ENCODE assay signal across 18 cellular contexts in genomic region chr9:20042312-20042711, GRCh38.
A peak's percentile ranks its signal among the peaks of the same experiment; 100 is the strongest.
DNase-seq lines count a peak whose midpoint lies in the region; ATAC-seq and TF ChIP-seq lines count a peak whose summit lies in the region.
"Had no signal": no experiment of that assay in that cellular context is flagged by ENCODE, and none has a peak within 500 bp of the region (broad histone marks: within the 10 kb centered on the region; RNA-seq: fewer than 3 reads in every experiment).

No MANE protein-coding gene starts in this region.

- H3K4me1 ChIP-seq in CD4-positive, alpha-beta memory T cell (ENCODE audit: insufficient read depth, low read length) = peaks cover 24% of the 10 kb centered on the region
- H3K4me1 ChIP-seq in gastrocnemius medialis = peaks cover 0 to 3% of the 10 kb centered on the region in 2 donors

- intact Hi-C loops in CD4-positive, alpha-beta memory T cell (cut with micrococcal nuclease) = loop anchor here (5.0 to 10.0 kb wide), 2 partner anchors 580 to 902 kb away; partner anchors contain the start of gene MLLT3
- intact Hi-C loops in activated CD8-positive, alpha-beta T cell treated with anti-CD3 and anti-CD28 coated beads for 36 hours (cut with micrococcal nuclease) = no loop called here
- intact Hi-C loops in gastrocnemius medialis (cut with DNase I; ENCODE audit: low total_unique reads) = no loop called here

- peaks cover 28% of the 10 kb centered on the region for H3K4me1 Mint-ChIP-seq in T-helper 2 cell treated with Interferon-gamma antibody and Interleukin-4, amounts not matched to agents 5 μg/mL and 100 μg/mL, for 36 hours (ENCODE audit: low read depth)
- peaks cover 17 to 44% (median 24%) of the 10 kb centered on the region in 4 donors for H3K4me1 Mint-ChIP-seq in CD4-positive, alpha-beta memory T cell
- H3K4me1 Mint-ChIP-seq in activated CD8-positive, alpha-beta T cell treated with anti-CD3 and anti-CD28 coated beads for 36 hours (ENCODE audit: low read depth) = peaks cover 26% of the 10 kb centered on the region
- H3K4me1 Mint-ChIP-seq in immature natural killer cell = peaks cover 28% of the 10 kb centered on the region in 2 donors

- H3K4me3 ChIP-seq in CD4-positive, alpha-beta memory T cell (ENCODE audit: low read length in 2 of 2) = no peak overlapping the region
- no peak overlapping the region for H3K4me3 ChIP-seq in gastrocnemius medialis
- H3K4me3 ChIP-seq: tibial nerve had no signal

- peak overlapping the region; percentile 75 for H3K4me3 Mint-ChIP-seq in T-helper 2 cell treated with Interferon-gamma antibody and Interleukin-4, amounts not matched to agents 5 μg/mL and 100 μg/mL, for 36 hours
- peak overlapping the region in 7 of 8 donors; percentile 60 to 90 (median 84) for H3K4me3 Mint-ChIP-seq in CD4-positive, alpha-beta memory T cell
- no peak overlapping the region for H3K4me3 Mint-ChIP-seq in activated CD8-positive, alpha-beta T cell treated with anti-CD3 and anti-CD28 coated beads for 36 hours
- peak overlapping the region; percentile 46 to 86 (median 50) for H3K4me3 Mint-ChIP-seq in immature natural killer cell
- H3K4me3 Mint-ChIP-seq: dendritic cell treated with granulocyte-macrophage colony-stimulating factor and Interleukin-4, amounts not matched to agents 40 ng/mL and 50 ng/mL, for 4 days had no signal

- CTCF ChIA-PET in CD4-positive, alpha-beta memory T cell (lab: Charles Lee; ENCODE audit: partially characterized antibody) = no interaction called here
- CTCF ChIA-PET in activated CD8-positive, alpha-beta T cell treated with anti-CD3 and anti-CD28 coated beads for 36 hours (lab: Charles Lee) = no interaction called here

- no peaks in the 10 kb centered on the region for H3K36me3 ChIP-seq in CD4-positive, alpha-beta memory T cell (ENCODE audit: insufficient read depth, low read length)
- H3K36me3 ChIP-seq in gastrocnemius medialis = no peaks in the 10 kb centered on the region
- H3K36me3 ChIP-seq: esophagus squamous epithelium, tibial nerve had no signal

- H3K27me3 ChIP-seq in CD4-positive, alpha-beta memory T cell (ENCODE audit: insufficient read depth, low read length) = no peaks in the 10 kb centered on the region
- H3K27me3 ChIP-seq in gastrocnemius medialis = no peaks in the 10 kb centered on the region
- H3K27me3 ChIP-seq: esophagus squamous epithelium, tibial nerve had no signal

- DNase-seq in T-helper 2 cell treated with Interferon-gamma antibody and Interleukin-4, amounts not matched to agents 5 μg/mL and 100 μg/mL, for 36 hours (ENCODE audit: low spot score) = no peak
- no peak for DNase-seq in T-helper 2 cell
- no peak for DNase-seq in CD4-positive, alpha-beta memory T cell
- no peak for DNase-seq in activated CD8-positive, alpha-beta T cell treated with anti-CD3 and anti-CD28 coated beads for 36 hours
- DNase-seq in immature natural killer cell = no peak
- no peak for DNase-seq in gastrocnemius medialis
- DNase-seq in GM20000 (ENCODE audit: low spot score) = no peak
- no peak for DNase-seq in NCI-H2029 (lab: John Stamatoyannopoulos, UW)
- DNase-seq: activated CD4-positive, CD25-positive, alpha-beta regulatory T cell; activated CD8-positive, alpha-beta memory T cell treated with anti-CD3 and anti-CD28 coated beads for 24 hours; esophagus squamous epithelium; GF-D8; Karpas-422; left colon; NCI-H187; SHP77 had no signal

- POLR2A ChIA-PET in CD4-positive, alpha-beta memory T cell (lab: Charles Lee; ENCODE audit: partially characterized antibody) = no interaction called here
- POLR2A ChIA-PET in activated CD8-positive, alpha-beta T cell treated with anti-CD3 and anti-CD28 coated beads for 36 hours (lab: Charles Lee) = no interaction called here

- peaks cover 5% of the 10 kb centered on the region for H3K27me3 Mint-ChIP-seq in T-helper 2 cell treated with Interferon-gamma antibody and Interleukin-4, amounts not matched to agents 5 μg/mL and 100 μg/mL, for 36 hours (ENCODE audit: low read depth)
- no peaks in the 10 kb centered on the region for H3K27me3 Mint-ChIP-seq in CD4-positive, alpha-beta memory T cell
- no peaks in the 10 kb centered on the region for H3K27me3 Mint-ChIP-seq in activated CD8-positive, alpha-beta T cell treated with anti-CD3 and anti-CD28 coated beads for 36 hours
- H3K27me3 Mint-ChIP-seq in immature natural killer cell (ENCODE audit: low read depth in 3 of 3) = peaks cover 0 to 3% (median 0%) of the 10 kb centered on the region in 3 donors
- H3K27me3 Mint-ChIP-seq: dendritic cell treated with granulocyte-macrophage colony-stimulating factor and Interleukin-4, amounts not matched to agents 40 ng/mL and 50 ng/mL, for 4 days had no signal

- peak; percentile 27 for ATAC-seq in activated CD8-positive, alpha-beta T cell treated with anti-CD3 and anti-CD28 coated beads for 36 hours
- no peak for ATAC-seq in gastrocnemius medialis
- ATAC-seq: left colon had no signal

- no peak for TF ChIP-seq POLR2A in gastrocnemius medialis (IDR thresholded peaks at IDR 0.05)

- H3K9me3 Mint-ChIP-seq in T-helper 2 cell treated with Interferon-gamma antibody and Interleukin-4, amounts not matched to agents 5 μg/mL and 100 μg/mL, for 36 hours = no peaks in the 10 kb centered on the region
- peaks cover 0 to 3% (median 0%) of the 10 kb centered on the region in 8 donors for H3K9me3 Mint-ChIP-seq in CD4-positive, alpha-beta memory T cell
- no peaks in the 10 kb centered on the region for H3K9me3 Mint-ChIP-seq in activated CD8-positive, alpha-beta T cell treated with anti-CD3 and anti-CD28 coated beads for 36 hours
- no peaks in the 10 kb centered on the region for H3K9me3 Mint-ChIP-seq in immature natural killer cell
- H3K9me3 Mint-ChIP-seq: dendritic cell treated with granulocyte-macrophage colony-stimulating factor and Interleukin-4, amounts not matched to agents 40 ng/mL and 50 ng/mL, for 4 days had no signal

- peak overlapping the region; percentile 82 for H3K27ac Mint-ChIP-seq in T-helper 2 cell treated with Interferon-gamma antibody and Interleukin-4, amounts not matched to agents 5 μg/mL and 100 μg/mL, for 36 hours
- peak overlapping the region; percentile 78 to 95 (median 87) for H3K27ac Mint-ChIP-seq in CD4-positive, alpha-beta memory T cell
- peak overlapping the region; percentile 58 for H3K27ac Mint-ChIP-seq in activated CD8-positive, alpha-beta T cell treated with anti-CD3 and anti-CD28 coated beads for 36 hours
- peak overlapping the region; percentile 52 to 84 (median 77) for H3K27ac Mint-ChIP-seq in immature natural killer cell
- H3K27ac Mint-ChIP-seq: dendritic cell treated with granulocyte-macrophage colony-stimulating factor and Interleukin-4, amounts not matched to agents 40 ng/mL and 50 ng/mL, for 4 days had no signal

- in situ Hi-C loops in gastrocnemius medialis (cut with MboI; ENCODE audit: low sequenced_read_pairs in 4 of 4) = loop anchor here in 1 of 4 donors (25.0 kb wide), 1 partner anchor 105 kb away; no protein-coding TSS in a partner anchor

- H3K27ac ChIP-seq in CD4-positive, alpha-beta memory T cell (ENCODE audit: low read depth, low read length) = no peak overlapping the region
- no peak overlapping the region for H3K27ac ChIP-seq in gastrocnemius medialis
- H3K27ac ChIP-seq: esophagus squamous epithelium, tibial nerve had no signal

- no peaks in the 10 kb centered on the region for H3K36me3 Mint-ChIP-seq in T-helper 2 cell treated with Interferon-gamma antibody and Interleukin-4, amounts not matched to agents 5 μg/mL and 100 μg/mL, for 36 hours (ENCODE audit: low read depth)
- no peaks in the 10 kb centered on the region for H3K36me3 Mint-ChIP-seq in CD4-positive, alpha-beta memory T cell
- H3K36me3 Mint-ChIP-seq in activated CD8-positive, alpha-beta T cell treated with anti-CD3 and anti-CD28 coated beads for 36 hours (ENCODE audit: low read depth) = no peaks in the 10 kb centered on the region
- no peaks in the 10 kb centered on the region for H3K36me3 Mint-ChIP-seq in immature natural killer cell

- no peak for TF ChIP-seq CTCF in activated CD8-positive, alpha-beta T cell treated with anti-CD3 and anti-CD28 coated beads for 36 hours (IDR thresholded peaks at IDR 0.05)
- no peak for TF ChIP-seq CTCF in gastrocnemius medialis (IDR thresholded peaks at IDR 0.05 in 4 of 5, conservative IDR thresholded peaks at IDR 0.05 in 1 of 5)
- TF ChIP-seq CTCF in GM20000 (IDR thresholded peaks at IDR 0.05; ENCODE audit: extremely low read depth, missing control alignments) = no peak

- H3K9me3 ChIP-seq in CD4-positive, alpha-beta memory T cell (ENCODE audit: control insufficient read depth in 1 of 2, low read length in 2 of 2) = no peaks in the 10 kb centered on the region
- no peaks in the 10 kb centered on the region for H3K9me3 ChIP-seq in gastrocnemius medialis
- H3K9me3 ChIP-seq: esophagus squamous epithelium, tibial nerve had no signal
